16 cellular contexts compared by ENCODE assay signal in genomic region chr12:116368196-116369194, GRCh38.
DNase-seq lines count a peak whose midpoint lies in the region; ATAC-seq and TF ChIP-seq lines count a peak whose summit lies in the region.
"Had no signal": no experiment of that assay in that cellular context is flagged by ENCODE, and none has a peak within 500 bp of the region (broad histone marks: within the 10 kb centered on the region; RNA-seq: fewer than 3 reads in every experiment).

No MANE protein-coding gene starts in this region.

- WGBS in spleen, 5 donors, result 75 to 86% (median 80%) methylated on average over 16 of the region's 16 CpGs

- DNase-seq in HK-2 (ENCODE audit: unreplicated experiment), result peak; percentile 62
- peak; percentile 65 for DNase-seq in ecto neural progenitor cell (ENCODE audit: low spot score)
- peak; percentile 87 for DNase-seq in lower lobe of right lung
- DNase-seq in spleen, result peak; percentile 53
- no peak for DNase-seq in left ventricle myocardium inferior
- DNase-seq in NCI-H526 treated with DMSO at 0.1 percent for 48 hours (lab: John Stamatoyannopoulos, UW), result no peak
- DNase-seq in foreskin keratinocyte, result no peak
- DNase-seq: activated CD8-positive, alpha-beta T cell treated with anti-CD3 and anti-CD28 coated beads, Interleukin-2, amount 10 ng/mL, durations not matched to agents 7 days and 5 days; C1 segment of cervical spinal cord; HCEC 1CT; NCI-H1092 treated with DMSO at 0.1 percent for 48 hours; NCI-H2227 treated with DMSO at 0.1 percent for 48 hours had no signal

- H3K4me3 ChIP-seq in lower lobe of right lung (no peak overlapping the region), spleen (no peak overlapping the region), left ventricle myocardium inferior (no peak overlapping the region)

- H3K4me1 ChIP-seq in lower lobe of right lung (peaks cover 7% of the 10 kb centered on the region), spleen (no peaks in the 10 kb centered on the region), left ventricle myocardium inferior (no peaks in the 10 kb centered on the region), foreskin keratinocyte (peaks cover 5% of the 10 kb centered on the region)

- H3K9me3 ChIP-seq in lower lobe of right lung, result no peaks in the 10 kb centered on the region
- H3K9me3 ChIP-seq in spleen, result no peaks in the 10 kb centered on the region
- no peaks in the 10 kb centered on the region for H3K9me3 ChIP-seq in left ventricle myocardium inferior (replicated peaks)

- H3K27me3 ChIP-seq in lower lobe of right lung (ENCODE audit: low read depth) (no peaks in the 10 kb centered on the region), spleen (replicated peaks in 1 of 7) (no peaks in the 10 kb centered on the region), left ventricle myocardium inferior (ENCODE audit: low read depth) (no peaks in the 10 kb centered on the region), foreskin keratinocyte (no peaks in the 10 kb centered on the region)

- H3K27ac ChIP-seq in lower lobe of right lung (peak overlapping the region; percentile 68), spleen (peak overlapping the region in 3 of 8 donors; percentile 29 to 62 (median 35)), left ventricle myocardium inferior (replicated peaks) (no peak overlapping the region), foreskin keratinocyte (no peak overlapping the region)

- ATAC-seq in lower lobe of right lung (peak; percentile 88 to 91), HG03108 (IDR thresholded peaks at IDR 0.05; ENCODE audit: unreplicated experiment) (no peak), foreskin keratinocyte (no peak)
- ATAC-seq: activated CD8-positive, alpha-beta T cell treated with anti-CD3 and anti-CD28 coated beads, Interleukin-2, amount 10 ng/mL, durations not matched to agents 7 days and 5 days; esophagus mucosa; SK-N-SH treated with all-trans-retinoic acid at 6 μM for 48 hours; stimulated activated memory B cell treated with anti-CD40 and anti-IgM and Interleukin-4, amounts not matched to agents 10 μg/mL and 1 μg/mL and 100 μg/mL, for 72 hours had no signal

- intact Hi-C loops in lower lobe of right lung (cut with DNase I) (no loop called here), spleen (cut with DNase I; ENCODE audit: low total_unique reads) (no loop called here), left ventricle myocardium inferior (cut with micrococcal nuclease) (no loop called here)

- TF ChIP-seq POLR2A in spleen (IDR thresholded peaks at IDR 0.05), result no peak

- H3K36me3 ChIP-seq in lower lobe of right lung, result no peaks in the 10 kb centered on the region
- H3K36me3 ChIP-seq in spleen, result no peaks in the 10 kb centered on the region
- no peaks in the 10 kb centered on the region for H3K36me3 ChIP-seq in left ventricle myocardium inferior

- no peak for TF ChIP-seq CTCF in lower lobe of right lung (IDR thresholded peaks at IDR 0.05)
- TF ChIP-seq CTCF in spleen (IDR thresholded peaks at IDR 0.05 in 8 of 11, conservative IDR thresholded peaks at IDR 0.05 in 3 of 11), result no peak
- no peak for TF ChIP-seq CTCF in left ventricle myocardium inferior (IDR thresholded peaks at IDR 0.05; ENCODE audit: borderline replicate concordance)
- no peak for TF ChIP-seq CTCF in foreskin keratinocyte (conservative IDR thresholded peaks at IDR 0.05)

Comparison
In these comparisons a context has a peak if more than half of its experiments do, and no peak if none do; other contexts are left out.
1. DNase-seq: peak in HK-2 (single experiment), ecto neural progenitor cell (single experiment), lower lobe of right lung (single experiment) and spleen (single experiment); none in left ventricle myocardium inferior (single experiment), NCI-H526 treated with DMSO at 0.1 percent for 48 hours (single experiment) and foreskin keratinocyte (0 of 2).
2. ATAC-seq: peak in lower lobe of right lung (2 of 2); none in HG03108 (single experiment) and foreskin keratinocyte (single experiment).